Comparison of ENCODE assay signal across 8 cellular contexts in the genomic region with DNA sequence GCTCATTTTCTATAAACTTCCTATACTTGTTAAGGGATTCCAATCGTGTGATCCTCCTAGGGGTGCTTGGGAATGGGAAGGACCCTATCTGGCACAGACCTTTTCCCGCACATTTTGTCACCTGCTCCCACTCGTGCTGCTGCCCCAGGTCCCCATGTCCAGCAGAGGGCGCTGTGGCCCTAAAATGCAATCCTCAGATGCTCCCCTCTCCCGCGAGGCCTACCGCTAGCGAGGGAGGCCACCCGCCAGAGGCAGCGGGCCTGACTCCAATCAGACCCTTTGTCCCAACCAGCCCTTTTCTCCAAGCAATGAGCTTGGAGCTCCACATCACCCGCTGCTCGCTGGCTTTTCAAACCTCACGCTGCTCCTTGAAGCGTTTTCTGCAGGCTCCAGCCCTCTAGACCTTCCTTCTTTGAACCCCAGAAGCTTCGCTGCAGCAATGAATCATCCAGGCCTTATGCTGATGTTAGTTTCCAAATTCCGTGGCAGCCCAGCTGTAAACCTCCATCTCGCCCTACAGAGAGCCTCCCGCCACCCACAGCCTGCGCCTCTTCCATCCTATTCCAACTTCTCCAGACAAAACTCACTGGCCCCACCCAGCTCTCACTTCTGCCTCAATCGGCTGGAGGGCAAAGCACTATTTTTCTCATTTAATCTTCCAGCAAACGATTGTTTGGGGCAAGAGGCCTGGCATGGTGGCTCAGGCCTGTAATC. TPM values are rescaled to one million over a fixed set of nuclear protein-coding genes. Genes with fewer than 3 reads are reported as not detected.
A peak's percentile ranks its signal among the peaks of the same experiment; 100 is the strongest.
DNase-seq lines count a peak whose midpoint lies in the region; ATAC-seq lines count a peak whose summit lies in the region.

No MANE protein-coding gene starts in this region.

- peak; percentile 75 for DNase-seq in CMK (ENCODE audit: low read depth)
- DNase-seq in HS-27A (ENCODE audit: low read depth) = peak; percentile 77
- peak; percentile 97 for DNase-seq in NCI-H82 (lab: John Stamatoyannopoulos, UW)
- peak; percentile 86 for DNase-seq in activated CD4-positive, alpha-beta memory T cell treated with anti-CD3 and anti-CD28 coated beads, Interleukin-2, amount 10 ng/mL, durations not matched to agents 7 days and 5 days
- peak; percentile 99 for DNase-seq in ecto neural progenitor cell (ENCODE audit: low spot score)
- DNase-seq in memory B cell (ENCODE audit: low spot score in 2 of 2) = peak; percentile 86 to 94
- peak; percentile 80 for DNase-seq in stimulated activated CD8-positive, alpha-beta memory T cell treated with anti-CD3 and anti-CD28 coated beads, Interleukin-12 subunit alpha, Interleukin-12 subunit beta, amount 100 ng/mL, for 1 hour (ENCODE audit: low read depth)

- H3K27ac Mint-ChIP-seq in activated CD4-positive, alpha-beta memory T cell treated with anti-CD3 and anti-CD28 coated beads, Interleukin-2, amount 10 ng/mL, durations not matched to agents 7 days and 5 days = no peak overlapping the region
- no peak overlapping the region for H3K27ac Mint-ChIP-seq in memory B cell

- POLR2A ChIA-PET in activated CD4-positive, alpha-beta memory T cell treated with anti-CD3 and anti-CD28 coated beads, Interleukin-2, amount 10 ng/mL, durations not matched to agents 7 days and 5 days (lab: Charles Lee) = interaction anchor here (1.2 kb wide), 1 partner anchor 175 kb away, joined by 3 read pairs; a partner anchor contains a TSS

- CTCF ChIA-PET in activated CD4-positive, alpha-beta memory T cell treated with anti-CD3 and anti-CD28 coated beads, Interleukin-2, amount 10 ng/mL, durations not matched to agents 7 days and 5 days (lab: Charles Lee) = interaction anchor here (0.6 to 3.7 kb wide), 22 partner anchors 8 to 242 kb away, joined by 3 to 26 read pairs (median 4); a partner anchor contains a TSS

- peaks cover 7% of the 10 kb centered on the region for H3K27me3 Mint-ChIP-seq in activated CD4-positive, alpha-beta memory T cell treated with anti-CD3 and anti-CD28 coated beads, Interleukin-2, amount 10 ng/mL, durations not matched to agents 7 days and 5 days
- peaks cover 4% of the 10 kb centered on the region for H3K27me3 Mint-ChIP-seq in memory B cell

- H3K4me3 Mint-ChIP-seq in activated CD4-positive, alpha-beta memory T cell treated with anti-CD3 and anti-CD28 coated beads, Interleukin-2, amount 10 ng/mL, durations not matched to agents 7 days and 5 days = no peak overlapping the region
- peak overlapping the region; percentile 12 for H3K4me3 Mint-ChIP-seq in memory B cell

- no peaks in the 10 kb centered on the region for H3K36me3 Mint-ChIP-seq in activated CD4-positive, alpha-beta memory T cell treated with anti-CD3 and anti-CD28 coated beads, Interleukin-2, amount 10 ng/mL, durations not matched to agents 7 days and 5 days (ENCODE audit: low read depth)
- H3K36me3 Mint-ChIP-seq in memory B cell = no peaks in the 10 kb centered on the region

- H3K9me3 Mint-ChIP-seq in activated CD4-positive, alpha-beta memory T cell treated with anti-CD3 and anti-CD28 coated beads, Interleukin-2, amount 10 ng/mL, durations not matched to agents 7 days and 5 days = no peaks in the 10 kb centered on the region
- no peaks in the 10 kb centered on the region for H3K9me3 Mint-ChIP-seq in memory B cell

- peaks cover 8% of the 10 kb centered on the region for H3K4me1 Mint-ChIP-seq in activated CD4-positive, alpha-beta memory T cell treated with anti-CD3 and anti-CD28 coated beads, Interleukin-2, amount 10 ng/mL, durations not matched to agents 7 days and 5 days
- peaks cover 13% of the 10 kb centered on the region for H3K4me1 Mint-ChIP-seq in memory B cell

- ATAC-seq in memory B cell (ENCODE audit: low read depth) = peak; percentile 99
- no peak for ATAC-seq in GM19351 (IDR thresholded peaks at IDR 0.05; ENCODE audit: unreplicated experiment)

RNA-seq across cellular contexts. Expression of a gene that starts 23.6 kb away (rescaled TPM):
- under 1 TPM; 0.10 to 0.25 TPM for total RNA-seq in activated CD4-positive, alpha-beta memory T cell treated with anti-CD3 and anti-CD28 coated beads, Interleukin-2, amount 10 ng/mL, durations not matched to agents 7 days and 5 days

RNA-seq across cellular contexts. Expression of a gene that starts 30.5 kb away (rescaled TPM):
- 10 to 100 TPM; 38.7 to 43.0 TPM for total RNA-seq in activated CD4-positive, alpha-beta memory T cell treated with anti-CD3 and anti-CD28 coated beads, Interleukin-2, amount 10 ng/mL, durations not matched to agents 7 days and 5 days
